ENCODE assay signal across 9 cellular contexts in the genomic region with DNA sequence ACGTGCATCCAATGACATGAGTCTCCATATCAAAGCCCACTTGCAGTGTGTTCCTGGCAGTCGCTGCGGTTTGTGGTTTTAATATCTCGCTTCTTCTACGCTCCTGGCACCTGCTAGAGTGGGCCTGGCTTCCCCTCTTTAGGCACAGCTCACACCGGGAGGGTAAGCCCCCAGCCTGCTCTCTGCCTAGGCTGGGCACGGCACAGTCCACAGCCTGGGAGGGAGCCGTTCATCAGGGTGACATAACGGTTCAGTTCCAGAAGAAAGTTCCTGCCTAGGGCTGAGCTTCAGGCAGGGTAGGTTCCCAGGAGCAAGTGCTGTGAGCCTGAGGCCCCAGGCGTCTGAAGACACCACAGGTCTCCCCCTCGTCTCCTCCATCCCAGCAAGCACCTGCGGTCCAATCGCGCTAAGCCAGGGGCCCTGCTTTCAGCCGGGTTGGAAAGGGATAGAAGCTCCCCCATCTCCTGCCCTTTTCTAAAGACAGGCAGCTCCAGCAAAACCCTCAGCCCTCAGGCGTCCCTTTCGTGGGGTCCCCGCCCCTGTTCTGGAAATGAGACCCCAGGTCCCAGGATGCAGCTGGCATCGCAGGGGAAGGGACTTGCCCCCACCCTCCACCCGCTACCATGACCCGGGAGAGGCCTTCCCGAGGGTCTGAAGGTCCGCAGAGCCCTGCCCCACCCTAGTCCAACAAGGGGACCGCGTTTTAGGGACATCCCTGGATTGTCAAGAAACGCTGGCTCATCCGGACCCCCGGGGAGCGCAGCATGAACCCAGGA.
A peak's percentile ranks its signal among the peaks of the same experiment; 100 is the strongest.
DNase-seq lines count a peak whose midpoint lies in the region; TF ChIP-seq lines count a peak whose summit lies in the region.
"Had no signal": no experiment of that assay in that cellular context is flagged by ENCODE, and none has a peak within 500 bp of the region (broad histone marks: within the 10 kb centered on the region; RNA-seq: fewer than 3 reads in every experiment).

No MANE protein-coding gene starts in this region.

- no peak overlapping the region for H3K9ac ChIP-seq in HUES64 (ENCODE audit: low read depth, low read length)

- H3K4me3 ChIP-seq in HUES64 (ENCODE audit: low read length) (peak overlapping the region; percentile 55), HAP-1 (no peak overlapping the region)
- H3K4me3 ChIP-seq in effector memory CD4-positive, alpha-beta T cell (ENCODE audit: insufficient read depth, low read depth, low read length, poor library complexity, severe bottlenecking): peak overlapping the region; percentile 40

- H3K36me3 ChIP-seq in HUES64 (ENCODE audit: insufficient read depth, low read length): no peaks in the 10 kb centered on the region
- no peaks in the 10 kb centered on the region for H3K36me3 ChIP-seq in effector memory CD4-positive, alpha-beta T cell (ENCODE audit: control insufficient read depth, insufficient read depth, low read length)
- H3K36me3 ChIP-seq in HAP-1 (replicated peaks): no peaks in the 10 kb centered on the region
- H3K36me3 ChIP-seq: tibial nerve had no signal

- in situ Hi-C loops in HAP-1 (cut with MboI; ENCODE audit: low sequenced_read_pairs): no loop called here

- no peaks in the 10 kb centered on the region for H3K9me3 Mint-ChIP-seq in nephron progenitor cell

- WGBS in HUES64: 20% methylated on average over 29 of the region's 29 CpGs

- peak; percentile 1 for DNase-seq in CD1c-positive myeloid dendritic cell (ENCODE audit: extremely low spot score)
- no peak for DNase-seq in effector memory CD4-positive, alpha-beta T cell
- DNase-seq in nephron progenitor cell: no peak
- DNase-seq in HAP-1 (ENCODE audit: low spot score in 2 of 2): no peak
- no peak for DNase-seq in amniotic stem cell (lab: John Stamatoyannopoulos, UW)
- DNase-seq in iPS-NIHi7 (ENCODE audit: extremely low spot score): no peak
- no peak for DNase-seq in NCI-H1417 treated with DMSO at 0.1 percent for 48 hours (lab: John Stamatoyannopoulos, UW)

- no peak for TF ChIP-seq CTCF in nephron progenitor cell (IDR thresholded peaks at IDR 0.05)

- H3K4me1 Mint-ChIP-seq in nephron progenitor cell: peaks cover 21% of the 10 kb centered on the region

- H3K27me3 ChIP-seq in HUES64 (ENCODE audit: insufficient read depth, low read length): peaks cover 35% of the 10 kb centered on the region
- H3K27me3 ChIP-seq in effector memory CD4-positive, alpha-beta T cell (replicated peaks; ENCODE audit: control insufficient read depth, insufficient read depth, low read length, poor library complexity, severe bottlenecking): peaks cover 16% of the 10 kb centered on the region
- peaks cover 9% of the 10 kb centered on the region; the same call in 1 of the 2 replicates for H3K27me3 ChIP-seq in HAP-1 (ENCODE audit: low read depth)

- H3K36me3 Mint-ChIP-seq in nephron progenitor cell (ENCODE audit: low read depth): no peaks in the 10 kb centered on the region

- H3K27me3 Mint-ChIP-seq in nephron progenitor cell (ENCODE audit: low read depth, poor library complexity): peaks cover 63% of the 10 kb centered on the region

- no peaks in the 10 kb centered on the region for H3K9me3 ChIP-seq in HUES64 (ENCODE audit: insufficient read depth, low read depth, low read length)
- no peaks in the 10 kb centered on the region for H3K9me3 ChIP-seq in effector memory CD4-positive, alpha-beta T cell (ENCODE audit: control insufficient read depth, low read length)
- H3K9me3 ChIP-seq in HAP-1: no peaks in the 10 kb centered on the region
- H3K9me3 ChIP-seq: tibial nerve had no signal

- H3K4me1 ChIP-seq in HUES64 (ENCODE audit: insufficient read depth, low read length) (peaks cover 5% of the 10 kb centered on the region; the same call in 1 of the 2 replicates), HAP-1 (no peaks in the 10 kb centered on the region)
- peaks cover 10% of the 10 kb centered on the region for H3K4me1 ChIP-seq in effector memory CD4-positive, alpha-beta T cell (ENCODE audit: control insufficient read depth, insufficient read depth, low read length, poor library complexity, severe bottlenecking)

- peak overlapping the region; percentile 84 for H3K4me3 Mint-ChIP-seq in nephron progenitor cell

- H3K27ac Mint-ChIP-seq in nephron progenitor cell: no peak overlapping the region

- H3K27ac ChIP-seq in HUES64 (ENCODE audit: low read depth, low read length): no peak overlapping the region
- no peak overlapping the region for H3K27ac ChIP-seq in effector memory CD4-positive, alpha-beta T cell (ENCODE audit: insufficient read depth, low read length, poor library complexity, severe bottlenecking)
- H3K27ac ChIP-seq: tibial nerve had no signal
